In the genomic region with DNA sequence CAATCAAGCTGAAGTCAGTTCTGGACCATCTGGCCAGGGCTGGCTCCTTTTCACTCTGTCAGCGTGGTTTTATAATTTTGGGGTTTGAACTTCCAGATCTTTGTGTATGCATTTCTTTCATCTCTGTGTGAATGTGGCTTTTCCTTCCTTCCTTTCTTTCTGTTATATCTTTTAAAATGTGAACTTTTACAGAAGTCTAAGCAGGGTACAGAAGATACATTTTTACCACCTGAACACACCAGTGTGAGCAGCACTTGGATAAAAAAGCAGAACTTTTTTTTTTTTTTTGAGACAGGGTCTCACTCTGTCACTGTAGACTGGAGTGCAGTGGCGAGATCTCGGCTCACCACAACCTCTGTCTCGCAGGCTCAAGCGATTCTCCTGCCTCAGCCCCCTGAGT, we compare ENCODE assay signal across 26 cellular contexts.
"Had no signal": no experiment of that assay in that cellular context is flagged by ENCODE, and none has a peak within 500 bp of the region (broad histone marks: within the 10 kb centered on the region; RNA-seq: fewer than 3 reads in every experiment).

No MANE protein-coding gene starts in this region.

- H3K9me3 ChIP-seq: adrenal gland, breast epithelium, SJSA1 had no signal

- H3K27me3 ChIP-seq: adrenal gland, breast epithelium, SJSA1 had no signal

- FAIRE-seq: RCC 7860 had no signal

- H3K36me3 Mint-ChIP-seq: activated CD4-positive, alpha-beta memory T cell treated with anti-CD3 and anti-CD28 coated beads for 36 hours; activated naive CD8-positive, alpha-beta T cell had no signal

- H3K9me3 Mint-ChIP-seq: activated B cell treated with CpG ODN at 0.5 μM for 24 hours; activated CD4-positive, alpha-beta memory T cell treated with anti-CD3 and anti-CD28 coated beads for 36 hours; activated CD4-positive, alpha-beta T cell treated with anti-CD3 and anti-CD28 coated beads, Interleukin-2, amount 10 ng/mL, durations not matched to agents 7 days and 5 days; activated naive CD4-positive, alpha-beta T cell treated with anti-CD3 and anti-CD28 coated beads for 36 hours; activated T-helper 17 cell treated with anti-CD3 and anti-CD28 coated beads, Interleukin-2, amount 50 U/mL, for 72 hours had no signal

- H3K4me3 Mint-ChIP-seq: activated B cell treated with CpG ODN at 0.5 μM for 24 hours; activated CD4-positive, alpha-beta memory T cell treated with anti-CD3 and anti-CD28 coated beads for 36 hours; activated CD4-positive, alpha-beta T cell treated with anti-CD3 and anti-CD28 coated beads, Interleukin-2, amount 10 ng/mL, durations not matched to agents 7 days and 5 days; activated naive CD4-positive, alpha-beta T cell treated with anti-CD3 and anti-CD28 coated beads for 36 hours; activated naive CD8-positive, alpha-beta T cell; activated T-helper 17 cell treated with anti-CD3 and anti-CD28 coated beads, Interleukin-2, amount 50 U/mL, for 72 hours had no signal

- H3K27ac ChIP-seq: adrenal gland, breast epithelium, SJSA1 had no signal

- ATAC-seq: activated T-helper 17 cell treated with anti-CD3 and anti-CD28 coated beads, Interleukin-2, amount 50 U/mL, for 72 hours; SK-N-SH treated with all-trans-retinoic acid at 6 μM for 48 hours had no signal

- DNase-seq: activated B cell treated with CpG ODN at 0.5 μM for 24 hours; activated CD4-positive, alpha-beta memory T cell treated with anti-CD3 and anti-CD28 coated beads for 36 hours; activated CD4-positive, alpha-beta T cell treated with anti-CD3 and anti-CD28 coated beads, Interleukin-2, amount 10 ng/mL, durations not matched to agents 7 days and 5 days; activated gamma-delta T cell; activated naive CD4-positive, alpha-beta T cell treated with anti-CD3 and anti-CD28 coated beads for 36 hours; activated T-cell treated with anti-CD3 and anti-CD28 coated beads for 4 hours; activated T-cell treated with anti-CD3 and anti-CD28 coated beads, Interleukin-2, amount 50 U/mL, for 48 hours; adrenal gland; anterior cingulate cortex; caudate nucleus; Kasumi-1; NCI-H1048; NCI-H146; NCI-H187 treated with DMSO at 0.1 percent for 48 hours; NCI-H2081 treated with DMSO at 0.1 percent for 48 hours; NCI-H446; NCI-H524; SHP77; SW 1271; T-helper 9 cell had no signal

- H3K27ac Mint-ChIP-seq: activated B cell treated with CpG ODN at 0.5 μM for 24 hours; activated CD4-positive, alpha-beta memory T cell treated with anti-CD3 and anti-CD28 coated beads for 36 hours; activated CD4-positive, alpha-beta T cell treated with anti-CD3 and anti-CD28 coated beads, Interleukin-2, amount 10 ng/mL, durations not matched to agents 7 days and 5 days; activated naive CD4-positive, alpha-beta T cell treated with anti-CD3 and anti-CD28 coated beads for 36 hours; activated naive CD8-positive, alpha-beta T cell had no signal

- H3K4me1 Mint-ChIP-seq: activated B cell treated with CpG ODN at 0.5 μM for 24 hours; activated T-helper 17 cell treated with anti-CD3 and anti-CD28 coated beads, Interleukin-2, amount 50 U/mL, for 72 hours had no signal

- H3K36me3 ChIP-seq: adrenal gland, breast epithelium, SJSA1 had no signal

- H3K4me3 ChIP-seq: adrenal gland, breast epithelium, SJSA1 had no signal

- H3K4me1 ChIP-seq: adrenal gland, breast epithelium, SJSA1 had no signal
